Comparison of ENCODE assay signal across 2 cellular contexts in genomic region chr1:184289825-184290550, GRCh38.
TF ChIP-seq lines count a peak whose summit lies in the region.

No MANE protein-coding gene starts in this region.

TF ChIP-seq in Ishikawa, 13 proteins besides CTCF, POLR2A, EP300 and RAD21 (continued from another document):
- TF ChIP-seq YY1 (IDR thresholded peaks at IDR 0.05; ENCODE audit: low read depth) (peak; percentile 32; the same call in 1 of the 2 replicates), TCF12 (IDR thresholded peaks at IDR 0.05; ENCODE audit: low read depth) (no peak), MAX (IDR thresholded peaks at IDR 0.05) (no peak), TEAD4 (IDR thresholded peaks at IDR 0.05) (no peak), FOXM1 (IDR thresholded peaks at IDR 0.05; ENCODE audit: borderline replicate concordance, low read depth) (no peak), NFIC (IDR thresholded peaks at IDR 0.05) (no peak), EGR1 (IDR thresholded peaks at IDR 0.05) (no peak), USF1 (IDR thresholded peaks at IDR 0.05) (0 out of 2 replicates have a peak, but pooled peaks have one; percentile 37), CEBPB (IDR thresholded peaks at IDR 0.05) (no peak)
TF ChIP-seq in Ishikawa: peak in this region for 2.

TF ChIP-seq in HepG2, 621 proteins besides CTCF, POLR2A, EP300 and RAD21:
- no peak for TF ChIP-seq ZNF318 (CRISPR knock-in tag; IDR thresholded peaks at IDR 0.05)
- no peak for TF ChIP-seq ZSCAN25 (CRISPR knock-in tag; IDR thresholded peaks at IDR 0.05)
- no peak for TF ChIP-seq PBX2 (CRISPR knock-in tag; IDR thresholded peaks at IDR 0.05)
- TF ChIP-seq GMEB2 (CRISPR knock-in tag; IDR thresholded peaks at IDR 0.05; ENCODE audit: low read depth) = no peak
- peak; percentile 57 to 67; a peak in 3 of 4 replicates for TF ChIP-seq MAFK (conservative IDR thresholded peaks at IDR 0.05 in 1 of 2, IDR thresholded peaks at IDR 0.05 in 1 of 2; ENCODE audit: low read length in 2 of 2)
- no peak for TF ChIP-seq HNF4G (IDR thresholded peaks at IDR 0.05; ENCODE audit: borderline replicate concordance, low read depth, low read length)
- TF ChIP-seq HNF4G (CRISPR knock-in tag; IDR thresholded peaks at IDR 0.05; ENCODE audit: borderline replicate concordance, low read depth) = no peak
- no peak for TF ChIP-seq ZNF720 (CRISPR knock-in tag; IDR thresholded peaks at IDR 0.05)
- no peak for TF ChIP-seq ATF5 (CRISPR knock-in tag; IDR thresholded peaks at IDR 0.05; ENCODE audit: low read depth)
- peak; percentile 81 for TF ChIP-seq NFE2L2 (IDR thresholded peaks at IDR 0.05; ENCODE audit: low read length)
